ENCODE assay signal across 15 cellular contexts in genomic region chr11:62799486-62799885, GRCh38. TPM values are rescaled to one million over a fixed set of nuclear protein-coding genes. Genes with fewer than 3 reads are reported as not detected.
A peak's percentile ranks its signal among the peaks of the same experiment; 100 is the strongest.
DNase-seq lines count a peak whose midpoint lies in the region; ATAC-seq and TF ChIP-seq lines count a peak whose summit lies in the region.
"Had no signal": no experiment of that assay in that cellular context is flagged by ENCODE, and none has a peak within 500 bp of the region (broad histone marks: within the 10 kb centered on the region; RNA-seq: fewer than 3 reads in every experiment).

No MANE protein-coding gene starts in this region.

- peaks cover 74% of the 10 kb centered on the region for H3K36me3 Mint-ChIP-seq in activated naive CD4-positive, alpha-beta T cell treated with anti-CD3 and anti-CD28 coated beads, Interleukin-2, amount 10 ng/mL, durations not matched to agents 7 days and 5 days
- peaks cover 11% of the 10 kb centered on the region for H3K36me3 Mint-ChIP-seq in IgD-negative memory B cell
- H3K36me3 Mint-ChIP-seq in endothelial cell (ENCODE audit: low read depth, unreplicated experiment): peaks cover 61% of the 10 kb centered on the region

- no peaks in the 10 kb centered on the region for H3K9me3 ChIP-seq in body of pancreas

- no peaks in the 10 kb centered on the region for H3K27me3 ChIP-seq in body of pancreas

- WGBS in body of pancreas, 2 donors: 88 to 91% methylated on average over 8 to 10 of the region's 10 CpGs

- CTCF ChIA-PET in activated naive CD4-positive, alpha-beta T cell treated with anti-CD3 and anti-CD28 coated beads, Interleukin-2, amount 10 ng/mL, durations not matched to agents 7 days and 5 days (lab: Charles Lee): interaction anchor here (2.5 kb wide), 1 partner anchor 13 kb away, joined by 10 read pairs; the partner anchor contains the start of gene TMEM179B

- H3K4me3 ChIP-seq in body of pancreas: no peak overlapping the region

- no peak overlapping the region for H3K4me3 Mint-ChIP-seq in activated naive CD4-positive, alpha-beta T cell treated with anti-CD3 and anti-CD28 coated beads, Interleukin-2, amount 10 ng/mL, durations not matched to agents 7 days and 5 days
- H3K4me3 Mint-ChIP-seq in IgD-negative memory B cell: peak overlapping the region in 2 of 4 donors; percentile 39 to 68
- peak overlapping the region; percentile 72 for H3K4me3 Mint-ChIP-seq in endothelial cell (ENCODE audit: unreplicated experiment)
- no peak overlapping the region for H3K4me3 Mint-ChIP-seq in stimulated activated naive CD8-positive, alpha-beta T cell treated with anti-CD3 and anti-CD28 coated beads, Interleukin-15, amount 100 ng/mL, for 72 hours

- intact Hi-C loops in body of pancreas (cut with DNase I): no loop called here

- TF ChIP-seq CTCF in endothelial cell (IDR thresholded peaks at IDR 0.05; ENCODE audit: unreplicated experiment): no peak
- no peak for TF ChIP-seq CTCF in body of pancreas (IDR thresholded peaks at IDR 0.05)

- no peaks in the 10 kb centered on the region for H3K9me3 Mint-ChIP-seq in activated naive CD4-positive, alpha-beta T cell treated with anti-CD3 and anti-CD28 coated beads, Interleukin-2, amount 10 ng/mL, durations not matched to agents 7 days and 5 days
- H3K9me3 Mint-ChIP-seq in IgD-negative memory B cell (no peaks in the 10 kb centered on the region), endothelial cell (ENCODE audit: unreplicated experiment) (no peaks in the 10 kb centered on the region)
- H3K9me3 Mint-ChIP-seq in stimulated activated naive CD8-positive, alpha-beta T cell treated with anti-CD3 and anti-CD28 coated beads, Interleukin-15, amount 100 ng/mL, for 72 hours: no peaks in the 10 kb centered on the region

- H3K36me3 ChIP-seq in body of pancreas (replicated peaks in 1 of 2; ENCODE audit: insufficient read depth in 1 of 2, low read depth in 2 of 2): peaks cover 6 to 50% of the 10 kb centered on the region in 2 donors

- H3K4me1 ChIP-seq in body of pancreas: peaks cover 12% of the 10 kb centered on the region

- no peak for DNase-seq in activated naive CD4-positive, alpha-beta T cell treated with anti-CD3 and anti-CD28 coated beads, Interleukin-2, amount 10 ng/mL, durations not matched to agents 7 days and 5 days
- DNase-seq in activated naive CD4-positive, alpha-beta T cell (lab: John Stamatoyannopoulos, UW): no peak
- DNase-seq in endothelial cell (ENCODE audit: low spot score): no peak
- DNase-seq in stimulated activated naive CD8-positive, alpha-beta T cell treated with anti-CD3 and anti-CD28 coated beads, Interleukin-15, amount 100 ng/mL, for 72 hours: no peak
- no peak for DNase-seq in body of pancreas
- DNase-seq: C1 segment of cervical spinal cord, DMS79 treated with DMSO at 0.1 percent for 48 hours, NCI-H1417 treated with DMSO at 0.1 percent for 48 hours, NCI-H187 treated with DMSO at 0.1 percent for 48 hours, NCI-H2227 treated with DMSO at 0.1 percent for 48 hours, NCI-H510A treated with DMSO at 0.1 percent for 48 hours, RPMI8226 had no signal

- peak overlapping the region; percentile 24 for H3K27ac Mint-ChIP-seq in activated naive CD4-positive, alpha-beta T cell treated with anti-CD3 and anti-CD28 coated beads, Interleukin-2, amount 10 ng/mL, durations not matched to agents 7 days and 5 days
- H3K27ac Mint-ChIP-seq in IgD-negative memory B cell: peak overlapping the region in 2 of 3 donors; percentile 13 to 62
- no peak overlapping the region for H3K27ac Mint-ChIP-seq in endothelial cell (ENCODE audit: unreplicated experiment)
- H3K27ac Mint-ChIP-seq in stimulated activated naive CD8-positive, alpha-beta T cell treated with anti-CD3 and anti-CD28 coated beads, Interleukin-15, amount 100 ng/mL, for 72 hours: peak overlapping the region; percentile 76 to 93

- ATAC-seq in stimulated activated naive CD8-positive, alpha-beta T cell treated with anti-CD3 and anti-CD28 coated beads, Interleukin-15, amount 100 ng/mL, for 72 hours: peak; percentile 44
- ATAC-seq in body of pancreas (no peak), HG03175 (IDR thresholded peaks at IDR 0.05; ENCODE audit: unreplicated experiment) (no peak)

- peaks cover 15% of the 10 kb centered on the region for H3K4me1 Mint-ChIP-seq in activated naive CD4-positive, alpha-beta T cell treated with anti-CD3 and anti-CD28 coated beads, Interleukin-2, amount 10 ng/mL, durations not matched to agents 7 days and 5 days
- H3K4me1 Mint-ChIP-seq in IgD-negative memory B cell: peaks cover under 1 to 8% (median 7%) of the 10 kb centered on the region in 3 donors
- H3K4me1 Mint-ChIP-seq in endothelial cell (ENCODE audit: unreplicated experiment): peaks cover 8% of the 10 kb centered on the region
- peaks cover 54% of the 10 kb centered on the region for H3K4me1 Mint-ChIP-seq in stimulated activated naive CD8-positive, alpha-beta T cell treated with anti-CD3 and anti-CD28 coated beads, Interleukin-15, amount 100 ng/mL, for 72 hours

- H3K27ac ChIP-seq in body of pancreas: no peak overlapping the region
- H3K27ac ChIP-seq: KMS-11 had no signal

- no peaks in the 10 kb centered on the region for H3K27me3 Mint-ChIP-seq in activated naive CD4-positive, alpha-beta T cell treated with anti-CD3 and anti-CD28 coated beads, Interleukin-2, amount 10 ng/mL, durations not matched to agents 7 days and 5 days
- no peaks in the 10 kb centered on the region for H3K27me3 Mint-ChIP-seq in IgD-negative memory B cell
- H3K27me3 Mint-ChIP-seq in endothelial cell (ENCODE audit: unreplicated experiment): peaks cover 5% of the 10 kb centered on the region
- H3K27me3 Mint-ChIP-seq in stimulated activated naive CD8-positive, alpha-beta T cell treated with anti-CD3 and anti-CD28 coated beads, Interleukin-15, amount 100 ng/mL, for 72 hours: no peaks in the 10 kb centered on the region

- no peak for TF ChIP-seq POLR2A in body of pancreas (IDR thresholded peaks at IDR 0.05)

RNA-seq across cellular contexts. Expression of gene NXF1, which starts 5.8 kb away (rescaled TPM):
- polyA plus RNA-seq in IgD-negative memory B cell: 67.6 TPM
- total RNA-seq in endothelial cell (ENCODE audit: unreplicated experiment): 50.8 TPM
- total RNA-seq in body of pancreas: 100 to 1,000 TPM in 1 of 2 donors, 10 to 100 TPM in 1; 49.8 to 108 TPM

RNA-seq across cellular contexts. Expression of gene TMEM223, which starts 7.7 kb away (rescaled TPM):
- polyA plus RNA-seq in IgD-negative memory B cell: 39.1 TPM
- total RNA-seq in endothelial cell (ENCODE audit: unreplicated experiment) (13.9 TPM), body of pancreas (10 to 100 TPM in 1 of 2 donors, 1 to 10 TPM in 1; 6.2 to 29.0 TPM)

RNA-seq across cellular contexts. Expression of gene TMEM179B, which starts 12.3 kb away (rescaled TPM):
- polyA plus RNA-seq in IgD-negative memory B cell: 101 TPM
- total RNA-seq in endothelial cell (ENCODE audit: unreplicated experiment) (26.7 TPM), body of pancreas (10 to 100 TPM; 40.9 to 41.8 TPM)

RNA-seq across cellular contexts. Expression of gene TAF6L, which starts 28.3 kb away (rescaled TPM):
- polyA plus RNA-seq in IgD-negative memory B cell: 12.2 TPM
- total RNA-seq in endothelial cell (ENCODE audit: unreplicated experiment) (31.0 TPM), body of pancreas (10 to 100 TPM; 23.9 to 39.9 TPM)

RNA-seq across cellular contexts. Expression of gene STX5, which starts 32.4 kb away (rescaled TPM):
- polyA plus RNA-seq in IgD-negative memory B cell: 39.8 TPM
- total RNA-seq in endothelial cell (ENCODE audit: unreplicated experiment): 37.9 TPM
- 10 to 100 TPM; 20.1 to 23.6 TPM for total RNA-seq in body of pancreas
